Comparison of ENCODE assay signal across 8 cellular contexts in genomic region chr7:94655884-94656657, GRCh38. TPM values are rescaled to one million over a fixed set of nuclear protein-coding genes. Genes with fewer than 3 reads are reported as not detected.
A peak's percentile ranks its signal among the peaks of the same experiment; 100 is the strongest.
DNase-seq lines count a peak whose midpoint lies in the region; ATAC-seq and TF ChIP-seq lines count a peak whose summit lies in the region.

SGCE (minus strand) TSS chr7:94656133; CDS start chr7:94656098, 35 bp downstream.

- peak; percentile 71 for DNase-seq in GM10266 (ENCODE audit: extremely low spot score)
- DNase-seq in activated naive CD8-positive, alpha-beta T cell treated with anti-CD3 and anti-CD28 coated beads, Interleukin-2, amount 50 U/mL, for 24 hours: peak; percentile 67
- DNase-seq in head of caudate nucleus: peak; percentile 51 to 93 (median 86)
- peak in 55 of 56 donors; percentile 7 to 91 (median 79) for DNase-seq in nucleus accumbens (lab: John Stamatoyannopoulos, UW)
- DNase-seq in uterus: peak; percentile 77 to 80
- no peak for DNase-seq in NOMO-1 treated with dmso at 0.1 percent for 144 hours (lab: John Stamatoyannopoulos, UW; ENCODE audit: unreplicated experiment)

- H3K27me3 ChIP-seq in HUES48 (ENCODE audit: control insufficient read depth, insufficient read depth, low read length): peaks cover 19% of the 10 kb centered on the region
- no peaks in the 10 kb centered on the region for H3K27me3 ChIP-seq in uterus

- no peaks in the 10 kb centered on the region for H3K9me3 ChIP-seq in HUES48 (ENCODE audit: control insufficient read depth, insufficient read depth, low read length)
- H3K9me3 ChIP-seq in uterus: no peaks in the 10 kb centered on the region

- peak within 1 kb of the TSS; percentile 83 for H3K4me3 Mint-ChIP-seq in activated naive CD8-positive, alpha-beta T cell treated with anti-CD3 and anti-CD28 coated beads, Interleukin-2, amount 50 U/mL, for 24 hours

- H3K27ac ChIP-seq in HUES48 (ENCODE audit: low read depth, low read length) (peak within 1 kb of the TSS; percentile 31), uterus (peak within 1 kb of the TSS; percentile 78 to 87)

- intact Hi-C loops in head of caudate nucleus (cut with DNase I): loop anchor here (5.0 to 10.0 kb wide), 3 partner anchors 144 to 249 kb away; partner anchors contain the start of gene PPP1R9A
- intact Hi-C loops in uterus (cut with DNase I; ENCODE audit: low total_unique reads): no loop called here

- H3K4me1 ChIP-seq in HUES48 (ENCODE audit: control insufficient read depth, insufficient read depth, low read length) (peaks cover 8% of the 10 kb centered on the region), uterus (no peaks in the 10 kb centered on the region)

- H3K36me3 ChIP-seq in HUES48 (ENCODE audit: control insufficient read depth, insufficient read depth, low read length) (no peaks in the 10 kb centered on the region), uterus (no peaks in the 10 kb centered on the region)

- H3K36me3 Mint-ChIP-seq in activated naive CD8-positive, alpha-beta T cell treated with anti-CD3 and anti-CD28 coated beads, Interleukin-2, amount 50 U/mL, for 24 hours (ENCODE audit: low read depth): no peaks in the 10 kb centered on the region

- H3K4me3 ChIP-seq in HUES48 (ENCODE audit: low read depth, low read length) (peak within 1 kb of the TSS; percentile 81), uterus (peak within 1 kb of the TSS; percentile 46 to 60)

- no peak for TF ChIP-seq POLR2A in uterus (IDR thresholded peaks at IDR 0.05)

- peaks cover 44% of the 10 kb centered on the region for H3K27me3 Mint-ChIP-seq in activated naive CD8-positive, alpha-beta T cell treated with anti-CD3 and anti-CD28 coated beads, Interleukin-2, amount 50 U/mL, for 24 hours

- no peaks in the 10 kb centered on the region for H3K9me3 Mint-ChIP-seq in activated naive CD8-positive, alpha-beta T cell treated with anti-CD3 and anti-CD28 coated beads, Interleukin-2, amount 50 U/mL, for 24 hours

- TF ChIP-seq CTCF in GM10266 (IDR thresholded peaks at IDR 0.05; ENCODE audit: control insufficient read depth, insufficient read depth, low read depth, missing control alignments) (peak; percentile 56), uterus (IDR thresholded peaks at IDR 0.05) (peak; percentile 15 to 75 (median 48))

- H3K27ac Mint-ChIP-seq in activated naive CD8-positive, alpha-beta T cell treated with anti-CD3 and anti-CD28 coated beads, Interleukin-2, amount 50 U/mL, for 24 hours: no peak within 1 kb of the TSS

- no peak for ATAC-seq in activated naive CD8-positive, alpha-beta T cell treated with anti-CD3 and anti-CD28 coated beads, Interleukin-2, amount 50 U/mL, for 24 hours

- peaks cover 20% of the 10 kb centered on the region for H3K4me1 Mint-ChIP-seq in activated naive CD8-positive, alpha-beta T cell treated with anti-CD3 and anti-CD28 coated beads, Interleukin-2, amount 50 U/mL, for 24 hours

- peak within 1 kb of the TSS; percentile 73 for H3K9ac ChIP-seq in HUES48 (ENCODE audit: low read depth, low read length)

TF ChIP-seq in PFSK-1, 5 proteins besides CTCF, POLR2A, EP300 and RAD21:
- TF ChIP-seq REST (IDR thresholded peaks at IDR 0.05; ENCODE audit: insufficient read depth in 1 of 2, low read depth in 2 of 2, low read length in 2 of 2) (no peak), TAF1 (IDR thresholded peaks at IDR 0.05; ENCODE audit: borderline replicate concordance, insufficient read depth, low read length) (0 out of 2 replicates have a peak, but pooled peaks have one; percentile 16), SIN3A (IDR thresholded peaks at IDR 0.05; ENCODE audit: borderline replicate concordance, insufficient read depth, low read length) (no peak), POLR2AphosphoS5 (IDR thresholded peaks at IDR 0.05; ENCODE audit: low read depth, low read length) (peak; percentile 62; the same call in 1 of the 2 replicates), FOXP2 (optimal IDR thresholded peaks at IDR 0.05; ENCODE audit: borderline replicate concordance, extremely low read depth, extremely low read length, insufficient read depth) (peak; percentile 49)

RNA-seq across cellular contexts. Expression of gene SGCE, which starts in this region (rescaled TPM):
- 10.3 TPM for polyA plus RNA-seq in PFSK-1 (2012; ENCODE audit: insufficient read length, low read depth)
- 100 to 1,000 TPM; 118 to 790 (median 182) TPM for total RNA-seq in uterus
